16 cellular contexts compared by ENCODE assay signal in the genomic region with DNA sequence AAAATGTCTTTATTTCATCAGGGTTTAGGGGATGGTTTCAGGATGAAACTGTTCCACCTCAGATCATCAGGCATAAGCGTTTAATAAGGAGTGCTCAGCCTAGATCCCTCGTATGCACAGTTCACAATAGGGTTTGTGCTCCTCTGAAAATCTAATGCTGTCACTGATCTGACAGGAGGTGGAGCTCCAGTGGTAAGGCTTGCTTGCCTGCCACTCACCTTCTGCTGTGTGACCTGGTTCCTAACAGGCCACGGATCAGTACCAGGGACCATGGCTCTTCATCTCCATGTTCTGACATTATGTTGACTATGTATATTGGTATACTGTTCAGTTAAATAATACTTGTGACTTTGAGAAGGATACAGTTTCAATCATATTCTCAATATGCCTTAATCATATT. TPM values are rescaled to one million over a fixed set of nuclear protein-coding genes. Genes with fewer than 3 reads are reported as not detected.
DNase-seq lines count a peak whose midpoint lies in the region; ATAC-seq, FAIRE-seq and TF ChIP-seq lines count a peak whose summit lies in the region.
"Had no signal": no experiment of that assay in that cellular context is flagged by ENCODE, and none has a peak within 500 bp of the region (broad histone marks: within the 10 kb centered on the region; RNA-seq: fewer than 3 reads in every experiment).

No MANE protein-coding gene starts in this region.

- 98% methylated on average over 3 of the region's 3 CpGs for WGBS in HepG2 (ENCODE audit: low lambda C conversion rate)
- 82% methylated on average over 3 of the region's 3 CpGs for WGBS in right lobe of liver (ENCODE audit: insufficient coverage, low coverage, low lambda C conversion rate, missing lambda C conversion rate)
- 70 to 80% methylated on average over 3 of the region's 3 CpGs for WGBS in body of pancreas, 2 donors

- ATAC-seq in HepG2 = peak; percentile 44
- ATAC-seq in right lobe of liver = no peak
- no peak for ATAC-seq in body of pancreas

- H3K27me3 ChIP-seq in HepG2 (ENCODE audit: control insufficient read depth in 1 of 2, insufficient read depth in 2 of 2, low read length in 2 of 2) (no peaks in the 10 kb centered on the region), right lobe of liver (no peaks in the 10 kb centered on the region), Peyer's patch (no peaks in the 10 kb centered on the region), body of pancreas (no peaks in the 10 kb centered on the region)
- H3K27me3 ChIP-seq: BLaER1 treated with 17β-estradiol and CSF1 and Interleukin-3, amounts not matched to agents 10 nM and 100 nM had no signal

- H3K36me3 ChIP-seq in HepG2 (replicated peaks in 1 of 2; ENCODE audit: control insufficient read depth in 1 of 2, insufficient read depth in 2 of 2, low read length in 2 of 2) (peaks cover 19 to 58% of the 10 kb centered on the region in 2 experiments; a peak in 4 of 5 replicates), right lobe of liver (peaks cover 0 to 26% (median 3%) of the 10 kb centered on the region in 4 donors), Peyer's patch (peaks cover 0 to 52% (median 3%) of the 10 kb centered on the region in 3 donors), body of pancreas (replicated peaks in 1 of 2; ENCODE audit: insufficient read depth in 1 of 2, low read depth in 2 of 2) (peaks cover 0 to 2% of the 10 kb centered on the region in 2 donors)

- no peak overlapping the region for H3K4me2 ChIP-seq in HepG2 (ENCODE audit: low read depth, low read length)
- H3K4me2 ChIP-seq: BLaER1 treated with 17β-estradiol and CSF1 and Interleukin-3, amounts not matched to agents 10 nM and 100 nM had no signal

- H3K4me3 Mint-ChIP-seq in endothelial cell (ENCODE audit: unreplicated experiment) = no peak overlapping the region
- H3K4me3 Mint-ChIP-seq: B cell; CD4-positive, CD25-positive, alpha-beta regulatory T cell; CD8-positive, alpha-beta memory T cell had no signal

- H3K27me3 Mint-ChIP-seq in endothelial cell (ENCODE audit: unreplicated experiment) = no peaks in the 10 kb centered on the region
- H3K27me3 Mint-ChIP-seq: B cell; CD4-positive, CD25-positive, alpha-beta regulatory T cell; CD8-positive, alpha-beta memory T cell had no signal

- H3K9ac ChIP-seq in HepG2 (ENCODE audit: insufficient read depth, low read depth, low read length) = no peak overlapping the region
- H3K9ac ChIP-seq: BLaER1 treated with 17β-estradiol and CSF1 and Interleukin-3, amounts not matched to agents 10 nM and 100 nM; GM23248 had no signal

- CTCF ChIA-PET in HepG2 (lab: Yijun Ruan, JAX; ENCODE audit: low intra/inter-chr PET ratio, low total read pairs) = no interaction called here

- POLR2A ChIA-PET in HepG2 (lab: Yijun Ruan, JAX) = no interaction called here

- DNase-seq in HepG2 (ENCODE audit: low spot score) = no peak
- no peak for DNase-seq in right lobe of liver
- no peak for DNase-seq in LNCaP clone FGC (ENCODE audit: low read depth)
- DNase-seq in endothelial cell (ENCODE audit: low spot score) = no peak
- no peak for DNase-seq in Peyer's patch
- no peak for DNase-seq in body of pancreas
- DNase-seq: CD4-positive, CD25-positive, alpha-beta regulatory T cell; CD8-positive, alpha-beta memory T cell; COR-L47; GM23248 had no signal

- H4K20me1 ChIP-seq in HepG2 (ENCODE audit: insufficient read depth, low read length) = no peaks in the 10 kb centered on the region

- peak overlapping the region; percentile 70 for H3K27ac Mint-ChIP-seq in endothelial cell (ENCODE audit: unreplicated experiment)
- H3K27ac Mint-ChIP-seq: B cell; CD4-positive, CD25-positive, alpha-beta regulatory T cell had no signal

- in situ Hi-C loops in HepG2 (cut with HindIII; ENCODE audit: extremely low pct_ligation_motif_present, low pct_unique_long_range_greater_than_20kb) = no loop called here

- no peaks in the 10 kb centered on the region for H3K9me3 ChIP-seq in HepG2 (ENCODE audit: low read length)
- H3K9me3 ChIP-seq in right lobe of liver = no peaks in the 10 kb centered on the region
- H3K9me3 ChIP-seq in Peyer's patch = no peaks in the 10 kb centered on the region
- H3K9me3 ChIP-seq in body of pancreas = peaks cover 0 to 4% (median 0%) of the 10 kb centered on the region in 3 donors
- H3K9me3 ChIP-seq: BLaER1 treated with 17β-estradiol and CSF1 and Interleukin-3, amounts not matched to agents 10 nM and 100 nM; HAP-1 had no signal

- H3K79me2 ChIP-seq in HepG2 (ENCODE audit: insufficient read depth, low read length) = no peaks in the 10 kb centered on the region

- H3K36me3 Mint-ChIP-seq in endothelial cell (ENCODE audit: low read depth, unreplicated experiment) = peaks cover 4% of the 10 kb centered on the region

- no peak for TF ChIP-seq RAD21 in HepG2 (CRISPR knock-in tag; IDR thresholded peaks at IDR 0.05)

- peak; percentile 48 for TF ChIP-seq CTCF in HepG2 (CRISPR knock-in tag; IDR thresholded peaks at IDR 0.05)
- no peak for TF ChIP-seq CTCF in right lobe of liver (IDR thresholded peaks at IDR 0.05)
- TF ChIP-seq CTCF in LNCaP clone FGC (IDR thresholded peaks at IDR 0.05; ENCODE audit: control insufficient read depth, extremely low read depth, insufficient read depth) = 0 out of 2 replicates have a peak, but pooled peaks have one; percentile 13
- no peak for TF ChIP-seq CTCF in endothelial cell (IDR thresholded peaks at IDR 0.05; ENCODE audit: unreplicated experiment)
- no peak for TF ChIP-seq CTCF in Peyer's patch (IDR thresholded peaks at IDR 0.05)
- no peak for TF ChIP-seq CTCF in body of pancreas (IDR thresholded peaks at IDR 0.05)

- intact Hi-C loops in HepG2 (cut with micrococcal nuclease; ENCODE audit: unreplicated experiment) (no loop called here), right lobe of liver (cut with DNase I) (no loop called here), body of pancreas (cut with DNase I) (no loop called here)

- H2AFZ ChIP-seq in HepG2 (ENCODE audit: low read length) = no peak overlapping the region
- H2AFZ ChIP-seq: GM23248 had no signal

- peaks cover 23% of the 10 kb centered on the region for H3K4me1 Mint-ChIP-seq in endothelial cell (ENCODE audit: unreplicated experiment)
- H3K4me1 Mint-ChIP-seq: B cell had no signal

- TF ChIP-seq POLR2A in HepG2 (IDR thresholded peaks at IDR 0.05; ENCODE audit: insufficient read depth in 1 of 2, low read depth in 2 of 2, low read length in 2 of 2) = no peak
- TF ChIP-seq POLR2A in right lobe of liver (IDR thresholded peaks at IDR 0.05) = no peak
- TF ChIP-seq POLR2A in Peyer's patch (IDR thresholded peaks at IDR 0.05) = no peak
- no peak for TF ChIP-seq POLR2A in body of pancreas (IDR thresholded peaks at IDR 0.05)

- H3K4me3 ChIP-seq in HepG2 (replicated peaks in 1 of 3; ENCODE audit: insufficient read depth in 1 of 3, low read depth in 2 of 3, low read length in 3 of 3) (no peak overlapping the region), right lobe of liver (no peak overlapping the region), LNCaP clone FGC (ENCODE audit: low read depth, low read length) (no peak overlapping the region), Peyer's patch (no peak overlapping the region), body of pancreas (no peak overlapping the region)
- H3K4me3 ChIP-seq: BLaER1 treated with 17β-estradiol and CSF1 and Interleukin-3, amounts not matched to agents 10 nM and 100 nM; GM23248; HAP-1 had no signal

- TF ChIP-seq EP300 in HepG2 (IDR thresholded peaks at IDR 0.05; ENCODE audit: low read depth in 2 of 2, low read length in 2 of 2) = no peak
- TF ChIP-seq EP300 in HepG2 (CRISPR knock-in tag; IDR thresholded peaks at IDR 0.05; ENCODE audit: borderline replicate concordance) = no peak

- H3K27ac ChIP-seq in HepG2 (ENCODE audit: extremely low read length, insufficient read depth, low read length) = no peak overlapping the region
- H3K27ac ChIP-seq in right lobe of liver = no peak overlapping the region
- no peak overlapping the region for H3K27ac ChIP-seq in Peyer's patch
- H3K27ac ChIP-seq in body of pancreas = no peak overlapping the region
- H3K27ac ChIP-seq: BLaER1 treated with 17β-estradiol and CSF1 and Interleukin-3, amounts not matched to agents 10 nM and 100 nM; GM23248 had no signal

- H3K9me3 Mint-ChIP-seq in endothelial cell (ENCODE audit: unreplicated experiment) = no peaks in the 10 kb centered on the region
- H3K9me3 Mint-ChIP-seq: CD4-positive, CD25-positive, alpha-beta regulatory T cell; CD8-positive, alpha-beta memory T cell had no signal

- no peak for FAIRE-seq in HepG2 (lab: Jason Lieb, UNC)
- FAIRE-seq: G401.6, GM12891, GM19239 had no signal

- no TSS peak for BruUV-seq in HepG2 (replicated peaks; lab: Mats Ljungman, UMichigan)

- H3K4me1 ChIP-seq in HepG2 (ENCODE audit: insufficient read depth, low read length) (no peaks in the 10 kb centered on the region), right lobe of liver (no peaks in the 10 kb centered on the region), Peyer's patch (no peaks in the 10 kb centered on the region), body of pancreas (peaks cover 10% of the 10 kb centered on the region)
- H3K4me1 ChIP-seq: HAP-1 had no signal

RNA-seq across cellular contexts. Expression of a gene that starts 41.6 kb away (rescaled TPM):
- total RNA-seq in HepG2 (2016; rRNA removed; fragmentation: Illumina TruSeq; extraction: Trizol) (81.0 and 133 TPM in 2 replicates), right lobe of liver (10 to 100 TPM; 15.1 to 27.7 (median 23.8) TPM), endothelial cell (ENCODE audit: unreplicated experiment) (50.8 TPM), Peyer's patch (10 to 100 TPM; 19.6 to 51.2 (median 28.8) TPM), body of pancreas (10 to 100 TPM; 22.3 to 25.1 TPM)
- 43.8 and 52.0 TPM in 2 replicates for total RNA-seq in HepG2 (2016; cell fraction: cytosol; rRNA removed; fragmentation: Illumina TruSeq; extraction: Trizol; ENCODE audit: low read depth)
- total RNA-seq in HepG2 (2016; cell fraction: insoluble cytoplasmic fraction; rRNA removed; fragmentation: Illumina TruSeq; extraction: Trizol) = 82.9 and 127 TPM in 2 replicates
- 24.4 and 29.2 TPM in 2 replicates for total RNA-seq in HepG2 (2016; cell fraction: membrane; rRNA removed; fragmentation: Illumina TruSeq; extraction: Trizol)
- 72.4 and 83.1 TPM in 2 replicates for total RNA-seq in HepG2 (2016; cell fraction: nucleus; rRNA removed; fragmentation: Illumina TruSeq; extraction: Trizol)
- 22.2 and 31.3 TPM in 2 replicates for polyA plus RNA-seq in HepG2 (2011; rRNA removed)
- 8.5 and 17.7 TPM in 2 replicates for polyA plus RNA-seq in HepG2 (2011; cell fraction: cytosol; rRNA removed)
- 13.5 and 16.6 TPM in 2 replicates for polyA plus RNA-seq in HepG2 (2011; cell fraction: nucleus; rRNA removed)
- polyA plus RNA-seq in HepG2 (2012) = 32.8 and 61.8 TPM in 2 replicates
- 2.2 and 3.7 TPM in 2 replicates for polyA plus RNA-seq in HepG2 (2016; cell fraction: cytosol; fragmentation: Illumina TruSeq; extraction: Trizol; ENCODE audit: low read depth)
- 126 and 138 TPM in 2 replicates for polyA plus RNA-seq in HepG2 (2016; cell fraction: insoluble cytoplasmic fraction; fragmentation: Illumina TruSeq; extraction: Trizol; ENCODE audit: low read depth)
- 5.0 and 7.1 TPM in 2 replicates for polyA plus RNA-seq in HepG2 (2016; cell fraction: membrane; fragmentation: Illumina TruSeq; extraction: Trizol; ENCODE audit: low read depth)
- 86.8 and 89.0 TPM in 2 replicates for polyA plus RNA-seq in HepG2 (2016; cell fraction: nucleus; fragmentation: Illumina TruSeq; extraction: Trizol; ENCODE audit: insufficient read depth, low read depth)
- polyA minus RNA-seq in HepG2 (2011; rRNA and poly(A)+ RNA removed; ENCODE audit: low replicate concordance) = 4.2 and 10.6 TPM in 2 replicates
- polyA minus RNA-seq in HepG2 (2011; cell fraction: cytosol; rRNA and poly(A)+ RNA removed) = 14.6 and 17.6 TPM in 2 replicates
- polyA minus RNA-seq in HepG2 (2011; cell fraction: nucleus; rRNA and poly(A)+ RNA removed) = 76.1 and 82.5 TPM in 2 replicates

RNA-seq across cellular contexts. Expression of a gene that starts 52.1 kb away (rescaled TPM):
- total RNA-seq in HepG2 (2016; rRNA removed; fragmentation: Illumina TruSeq; extraction: Trizol) (38.0 and 43.2 TPM in 2 replicates), right lobe of liver (10 to 100 TPM; 11.6 to 21.1 (median 13.4) TPM), endothelial cell (ENCODE audit: unreplicated experiment) (33.7 TPM), Peyer's patch (10 to 100 TPM; 33.8 to 78.8 (median 58.1) TPM), body of pancreas (10 to 100 TPM; 13.2 to 18.2 TPM)
- 15.5 and 18.7 TPM in 2 replicates for total RNA-seq in HepG2 (2016; cell fraction: cytosol; rRNA removed; fragmentation: Illumina TruSeq; extraction: Trizol; ENCODE audit: low read depth)
- total RNA-seq in HepG2 (2016; cell fraction: insoluble cytoplasmic fraction; rRNA removed; fragmentation: Illumina TruSeq; extraction: Trizol) = 37.9 and 45.6 TPM in 2 replicates
- 20.1 and 23.7 TPM in 2 replicates for total RNA-seq in HepG2 (2016; cell fraction: membrane; rRNA removed; fragmentation: Illumina TruSeq; extraction: Trizol)
- total RNA-seq in HepG2 (2016; cell fraction: nucleus; rRNA removed; fragmentation: Illumina TruSeq; extraction: Trizol) = 35.9 and 37.3 TPM in 2 replicates
- 23.8 and 35.0 TPM in 2 replicates for polyA plus RNA-seq in HepG2 (2011; rRNA removed)
- polyA plus RNA-seq in HepG2 (2011; cell fraction: cytosol; rRNA removed) = 7.2 and 9.4 TPM in 2 replicates
- 36.2 and 36.8 TPM in 2 replicates for polyA plus RNA-seq in HepG2 (2011; cell fraction: nucleus; rRNA removed)
- 25.2 and 26.2 TPM in 2 replicates for polyA plus RNA-seq in HepG2 (2012)
- 3.0 and 3.8 TPM in 2 replicates for polyA plus RNA-seq in HepG2 (2016; cell fraction: cytosol; fragmentation: Illumina TruSeq; extraction: Trizol; ENCODE audit: low read depth)
- polyA plus RNA-seq in HepG2 (2016; cell fraction: insoluble cytoplasmic fraction; fragmentation: Illumina TruSeq; extraction: Trizol; ENCODE audit: low read depth) = 34.0 and 34.1 TPM in 2 replicates
- polyA plus RNA-seq in HepG2 (2016; cell fraction: membrane; fragmentation: Illumina TruSeq; extraction: Trizol; ENCODE audit: low read depth) = 9.0 and 9.3 TPM in 2 replicates
- 55.1 and 62.3 TPM in 2 replicates for polyA plus RNA-seq in HepG2 (2016; cell fraction: nucleus; fragmentation: Illumina TruSeq; extraction: Trizol; ENCODE audit: insufficient read depth, low read depth)
- 9.1 and 13.1 TPM in 2 replicates for polyA minus RNA-seq in HepG2 (2011; rRNA and poly(A)+ RNA removed; ENCODE audit: low replicate concordance)
- polyA minus RNA-seq in HepG2 (2011; cell fraction: cytosol; rRNA and poly(A)+ RNA removed) = 9.1 and 15.7 TPM in 2 replicates
- 86.7 and 90.4 TPM in 2 replicates for polyA minus RNA-seq in HepG2 (2011; cell fraction: nucleus; rRNA and poly(A)+ RNA removed)

Comparison
In these comparisons a context has a peak if more than half of its experiments do, and no peak if none do; other contexts are left out.
1. CTCF ChIP-seq: peak in HepG2 (single experiment) and LNCaP clone FGC (single experiment); none in right lobe of liver (0 of 4), endothelial cell (single experiment), Peyer's patch (0 of 6) and body of pancreas (0 of 7).